Comparison of ENCODE assay signal across 19 cellular contexts in genomic region chr20:32577657-32578056, GRCh38. TPM values are rescaled to one million over a fixed set of nuclear protein-coding genes. Genes with fewer than 3 reads are reported as not detected.
A peak's percentile ranks its signal among the peaks of the same experiment; 100 is the strongest.
DNase-seq lines count a peak whose midpoint lies in the region; ATAC-seq and TF ChIP-seq lines count a peak whose summit lies in the region.
"Had no signal": no experiment of that assay in that cellular context is flagged by ENCODE, and none has a peak within 500 bp of the region (broad histone marks: within the 10 kb centered on the region; RNA-seq: fewer than 3 reads in every experiment).

No MANE protein-coding gene starts in this region.

- H3K36me3 Mint-ChIP-seq in CD4-positive, alpha-beta memory T cell = peaks cover 0 to 9% of the 10 kb centered on the region in 2 donors
- H3K36me3 Mint-ChIP-seq in immature natural killer cell = no peaks in the 10 kb centered on the region
- H3K36me3 Mint-ChIP-seq: activated naive CD4-positive, alpha-beta T cell treated with anti-CD3 and anti-CD28 coated beads, Interleukin-2, amount 50 U/mL, for 72 hours had no signal

- CTCF ChIA-PET in CD4-positive, alpha-beta memory T cell (lab: Charles Lee; ENCODE audit: partially characterized antibody) = interaction anchor here (1.7 to 1.9 kb wide), 2 partner anchors 35 to 37 kb away, joined by 5 to 6 read pairs; no protein-coding TSS in a partner anchor

- TF ChIP-seq CTCF in AG10803 (conservative IDR thresholded peaks at IDR 0.05; ENCODE audit: low read length) = no peak

- H3K4me3 ChIP-seq in AG10803 (ENCODE audit: low read length) = no peak overlapping the region
- H3K4me3 ChIP-seq in CD4-positive, alpha-beta memory T cell (ENCODE audit: low read length in 2 of 2) = no peak overlapping the region
- H3K4me3 ChIP-seq: lung, smooth muscle cell, thoracic aorta had no signal

- H3K27ac Mint-ChIP-seq in CD4-positive, alpha-beta memory T cell = peak overlapping the region; percentile 54 to 93 (median 79)
- H3K27ac Mint-ChIP-seq in immature natural killer cell = peak overlapping the region in 5 of 6 donors; percentile 37 to 92 (median 79)

- no peaks in the 10 kb centered on the region for H3K9me3 ChIP-seq in CD4-positive, alpha-beta memory T cell (ENCODE audit: control insufficient read depth in 1 of 2, low read length in 2 of 2)
- H3K9me3 ChIP-seq: thoracic aorta had no signal

- no peaks in the 10 kb centered on the region for H3K36me3 ChIP-seq in CD4-positive, alpha-beta memory T cell (ENCODE audit: insufficient read depth, low read length)
- H3K36me3 ChIP-seq: thoracic aorta had no signal

- ATAC-seq in GM21367 (IDR thresholded peaks at IDR 0.05; ENCODE audit: unreplicated experiment) = no peak
- ATAC-seq: activated naive CD4-positive, alpha-beta T cell treated with anti-CD3 and anti-CD28 coated beads, Interleukin-2, amount 50 U/mL, for 72 hours had no signal

- intact Hi-C loops in CD4-positive, alpha-beta memory T cell (cut with micrococcal nuclease) = no loop called here

- POLR2A ChIA-PET in CD4-positive, alpha-beta memory T cell (lab: Charles Lee; ENCODE audit: partially characterized antibody) = interaction anchor here (13.4 kb wide), 1 partner anchor 41 kb away, joined by 283 read pairs; no protein-coding TSS in a partner anchor

- H3K4me3 Mint-ChIP-seq in CD4-positive, alpha-beta memory T cell = peak overlapping the region in 4 of 8 donors; percentile 5 to 65 (median 24)
- peak overlapping the region in 1 of 5 donors; percentile 1 for H3K4me3 Mint-ChIP-seq in immature natural killer cell

- DNase-seq in AG10803 (ENCODE audit: low read depth) (peak; percentile 6), amniotic epithelial cell (ENCODE audit: low read depth) (peak; percentile 44), immature natural killer cell (no peak), NCI-H2107 treated with DMSO at 0.1 percent for 48 hours (lab: John Stamatoyannopoulos, UW; ENCODE audit: unreplicated experiment) (no peak), C1 segment of cervical spinal cord (lab: John Stamatoyannopoulos, UW) (no peak), NCI-H1105 treated with DMSO at 0.1 percent for 48 hours (lab: John Stamatoyannopoulos, UW) (no peak)
- DNase-seq in CD4-positive, alpha-beta memory T cell = no peak
- DNase-seq: AML-193; effector CD4-positive, alpha-beta T cell; GF-D8; Karpas-422; NCI-H1105; NCI-H526 treated with DMSO at 0.1 percent for 48 hours; Right ventricle myocardium superior had no signal

- H3K27me3 Mint-ChIP-seq in CD4-positive, alpha-beta memory T cell = no peaks in the 10 kb centered on the region
- H3K27me3 Mint-ChIP-seq in immature natural killer cell (ENCODE audit: low read depth in 3 of 3) = peaks cover 5 to 20% (median 10%) of the 10 kb centered on the region in 3 donors

- H3K27ac ChIP-seq in CD4-positive, alpha-beta memory T cell (ENCODE audit: low read depth, low read length) = no peak overlapping the region
- H3K27ac ChIP-seq: thoracic aorta had no signal

- no peaks in the 10 kb centered on the region for H3K27me3 ChIP-seq in CD4-positive, alpha-beta memory T cell (ENCODE audit: insufficient read depth, low read length)

- H3K4me1 ChIP-seq in CD4-positive, alpha-beta memory T cell (ENCODE audit: insufficient read depth, low read length) = peaks cover 96% of the 10 kb centered on the region

- no peaks in the 10 kb centered on the region for H3K9me3 Mint-ChIP-seq in CD4-positive, alpha-beta memory T cell
- no peaks in the 10 kb centered on the region for H3K9me3 Mint-ChIP-seq in immature natural killer cell
- H3K9me3 Mint-ChIP-seq: activated naive CD4-positive, alpha-beta T cell treated with anti-CD3 and anti-CD28 coated beads, Interleukin-2, amount 50 U/mL, for 72 hours had no signal

- H3K4me1 Mint-ChIP-seq in CD4-positive, alpha-beta memory T cell = peaks cover 0 to 47% (median 18%) of the 10 kb centered on the region in 4 donors
- peaks cover 0 to 43% of the 10 kb centered on the region in 2 donors for H3K4me1 Mint-ChIP-seq in immature natural killer cell

RNA-seq across cellular contexts. Expression of gene NOL4L, which starts 7.5 kb away (rescaled TPM):
- total RNA-seq in CD4-positive, alpha-beta memory T cell = 10 to 100 TPM; 71.0 to 74.2 TPM
- polyA plus RNA-seq in CD4-positive, alpha-beta memory T cell = 10 to 100 TPM in 1 of 2 donors, 1 to 10 TPM in 1; 7.0 to 23.9 TPM
- polyA plus RNA-seq in immature natural killer cell = 10 to 100 TPM in 1 of 3 donors, 1 to 10 TPM in 2; 4.1 to 17.2 (median 9.6) TPM

Comparison
In these comparisons a context has a peak if more than half of its experiments do, and no peak if none do; other contexts are left out.
1. DNase-seq: peak in AG10803 (single experiment) and amniotic epithelial cell (single experiment); none in CD4-positive, alpha-beta memory T cell (0 of 5), immature natural killer cell (0 of 3), NCI-H2107 treated with DMSO at 0.1 percent for 48 hours (single experiment), C1 segment of cervical spinal cord (0 of 14) and NCI-H1105 treated with DMSO at 0.1 percent for 48 hours (single experiment).